ENCODE assay signal across 17 cellular contexts in genomic region chr18:76460482-76460881, GRCh38. TPM values are rescaled to one million over a fixed set of nuclear protein-coding genes. Genes with fewer than 3 reads are reported as not detected.
A peak's percentile ranks its signal among the peaks of the same experiment; 100 is the strongest.
DNase-seq lines count a peak whose midpoint lies in the region; ATAC-seq and TF ChIP-seq lines count a peak whose summit lies in the region.
"Had no signal": no experiment of that assay in that cellular context is flagged by ENCODE, and none has a peak within 500 bp of the region (broad histone marks: within the 10 kb centered on the region; RNA-seq: fewer than 3 reads in every experiment).

No MANE protein-coding gene starts in this region.

- peak; percentile 58 for DNase-seq in AG10803 (ENCODE audit: low read depth)
- DNase-seq in WTC11 (ENCODE audit: low spot score) = no peak
- DNase-seq in fibroblast of mammary gland (ENCODE audit: low read depth) = peak; percentile 62
- no peak for DNase-seq in NCI-H345 treated with DMSO at 0.1 percent for 48 hours (lab: John Stamatoyannopoulos, UW; ENCODE audit: unreplicated experiment)
- no peak for DNase-seq in amniotic stem cell (lab: John Stamatoyannopoulos, UW)
- no peak for DNase-seq in NCI-H446 (lab: John Stamatoyannopoulos, UW)
- DNase-seq in foreskin melanocyte = no peak
- DNase-seq: activated T-cell treated with anti-CD3 and anti-CD28 coated beads, Interleukin-2, amount 50 U/mL, for 4 hours; AML-193; H7; naive B cell; NCI-H1436 treated with DMSO at 0.1 percent for 48 hours; NCI-H748 treated with DMSO at 0.1 percent for 48 hours; stimulated activated CD4-positive, alpha-beta T cell treated with anti-CD3 and anti-CD28 coated beads, Interleukin-12 subunit alpha, Interleukin-12 subunit beta, amount 100 ng/mL, for 4 hours had no signal

- no peaks in the 10 kb centered on the region for H3K27me3 ChIP-seq in rectal smooth muscle tissue (ENCODE audit: control insufficient read depth, insufficient read depth, low read length)

- H3K36me3 ChIP-seq in rectal smooth muscle tissue (ENCODE audit: control insufficient read depth, insufficient read depth, low read length) = peaks cover 9% of the 10 kb centered on the region

- no peak for ATAC-seq in WTC11
- ATAC-seq: activated T-cell treated with anti-CD3 and anti-CD28 coated beads, Interleukin-2, amount 50 U/mL, for 4 hours had no signal

- H3K9ac ChIP-seq in rectal smooth muscle tissue (ENCODE audit: low read length) = no peak overlapping the region

- H3K4me1 ChIP-seq in rectal smooth muscle tissue (ENCODE audit: control insufficient read depth, insufficient read depth, low read length) = peaks cover 17% of the 10 kb centered on the region

- peak overlapping the region; percentile 49; the same call in 1 of the 2 replicates for H3K27ac Mint-ChIP-seq in WTC11

- H3K36me3 Mint-ChIP-seq in WTC11 = peaks cover 10% of the 10 kb centered on the region
- H3K36me3 Mint-ChIP-seq: IgD-negative memory B cell had no signal

- POLR2A ChIA-PET in WTC11 (lab: Charles Lee) = no interaction called here

- H3K4me1 Mint-ChIP-seq in WTC11 = peaks cover 32% of the 10 kb centered on the region
- H3K4me1 Mint-ChIP-seq: IgD-negative memory B cell had no signal

- TF ChIP-seq CTCF in AG10803 (conservative IDR thresholded peaks at IDR 0.05; ENCODE audit: low read length) = no peak
- TF ChIP-seq CTCF in WTC11 (IDR thresholded peaks at IDR 0.05) = no peak
- no peak for TF ChIP-seq CTCF in fibroblast of mammary gland (conservative IDR thresholded peaks at IDR 0.05; ENCODE audit: control insufficient read depth, insufficient read depth, low read depth, low read length)

- no peaks in the 10 kb centered on the region for H3K9me3 Mint-ChIP-seq in WTC11
- H3K9me3 Mint-ChIP-seq: activated T-cell treated with anti-CD3 and anti-CD28 coated beads, Interleukin-2, amount 50 U/mL, for 4 hours; IgD-negative memory B cell; naive B cell had no signal

- peak overlapping the region; percentile 75 for H3K27ac ChIP-seq in rectal smooth muscle tissue (ENCODE audit: low read depth, low read length)
- H3K27ac ChIP-seq: VCaP had no signal

- H3K4me3 ChIP-seq in AG10803 (ENCODE audit: low read length) = peak overlapping the region; percentile 33
- H3K4me3 ChIP-seq in fibroblast of mammary gland (ENCODE audit: control insufficient read depth, low read depth, low read length) = no peak overlapping the region
- H3K4me3 ChIP-seq in rectal smooth muscle tissue (ENCODE audit: low read length) = no peak overlapping the region

- no peak overlapping the region for H3K4me3 Mint-ChIP-seq in WTC11
- H3K4me3 Mint-ChIP-seq: activated T-cell treated with anti-CD3 and anti-CD28 coated beads, Interleukin-2, amount 50 U/mL, for 4 hours; IgD-negative memory B cell; naive B cell had no signal

- CTCF ChIA-PET in WTC11 (lab: Charles Lee) = no interaction called here

- no peaks in the 10 kb centered on the region for H3K27me3 Mint-ChIP-seq in WTC11 (ENCODE audit: low read depth)
- H3K27me3 Mint-ChIP-seq: IgD-negative memory B cell, naive B cell had no signal

TF ChIP-seq in WTC11, 78 proteins besides CTCF, POLR2A, EP300 and RAD21:
- TF ChIP-seq HMGXB4 (CRISPR knock-in tag; IDR thresholded peaks at IDR 0.05) (no peak), IRF2 (CRISPR knock-in tag; IDR thresholded peaks at IDR 0.05; ENCODE audit: borderline replicate concordance, low read depth) (no peak), ZNF671 (CRISPR knock-in tag; IDR thresholded peaks at IDR 0.05) (no peak), NFYB (CRISPR knock-in tag; conservative IDR thresholded peaks at IDR 0.05; ENCODE audit: low read depth) (no peak), ZNF512 (CRISPR knock-in tag; IDR thresholded peaks at IDR 0.05; ENCODE audit: borderline replicate concordance) (no peak), ZMAT4 (CRISPR knock-in tag; IDR thresholded peaks at IDR 0.05) (no peak)

RNA-seq across cellular contexts. Expression of gene ZNF516, which starts 34.6 kb away (rescaled TPM):
- total RNA-seq in WTC11 (2021) = 47.3 to 58.6 TPM (median 50.1 TPM) in 3 replicates

Comparison
In these comparisons a context has a peak if more than half of its experiments do, and no peak if none do; other contexts are left out.
1. DNase-seq: peak in AG10803 (single experiment) and fibroblast of mammary gland (single experiment); none in WTC11 (single experiment), NCI-H345 treated with DMSO at 0.1 percent for 48 hours (single experiment), amniotic stem cell (single experiment), NCI-H446 (0 of 2) and foreskin melanocyte (single experiment).